Comparison of ENCODE assay signal across 25 cellular contexts in genomic region chr1:245752551-245752950, GRCh38.
"Had no signal": no experiment of that assay in that cellular context is flagged by ENCODE, and none has a peak within 500 bp of the region (broad histone marks: within the 10 kb centered on the region; RNA-seq: fewer than 3 reads in every experiment).

No MANE protein-coding gene starts in this region.

- H3K4me3 Mint-ChIP-seq: activated CD4-positive, alpha-beta memory T cell treated with anti-CD3 and anti-CD28 coated beads, Interleukin-2, amount 10 ng/mL, durations not matched to agents 7 days and 5 days; activated naive CD4-positive, alpha-beta T cell treated with anti-CD3 and anti-CD28 coated beads for 36 hours; activated naive CD8-positive, alpha-beta T cell treated with anti-CD3 and anti-CD28 coated beads, Interleukin-2, amount 10 ng/mL, durations not matched to agents 7 days and 5 days; activated T-cell treated with anti-CD3 and anti-CD28 coated beads, Interleukin-2, amount 50 U/mL, for 72 hours; natural killer cell treated with Interleukin-12 subunit alpha and Interleukin-12 subunit beta and Interleukin-15 and Interleukin-18, amount 100 ng/mL, for 72 hours; T-helper 1 cell treated with Interleukin-12 subunit alpha and Interleukin-12 subunit beta and Interleukin-4 antibody, amounts not matched to agents 30 μg/mL and 1 μg/mL, for 36 hours had no signal

- H3K4me1 ChIP-seq: sigmoid colon, tibial artery had no signal

- H3K27me3 Mint-ChIP-seq: activated CD4-positive, alpha-beta memory T cell treated with anti-CD3 and anti-CD28 coated beads, Interleukin-2, amount 10 ng/mL, durations not matched to agents 7 days and 5 days; activated naive CD8-positive, alpha-beta T cell treated with anti-CD3 and anti-CD28 coated beads, Interleukin-2, amount 10 ng/mL, durations not matched to agents 7 days and 5 days; natural killer cell treated with Interleukin-12 subunit alpha and Interleukin-12 subunit beta and Interleukin-15 and Interleukin-18, amount 100 ng/mL, for 72 hours had no signal

- H3K9me3 Mint-ChIP-seq: activated CD4-positive, alpha-beta memory T cell treated with anti-CD3 and anti-CD28 coated beads, Interleukin-2, amount 10 ng/mL, durations not matched to agents 7 days and 5 days had no signal

- H3K27ac ChIP-seq: sigmoid colon, tibial artery had no signal

- H3K27ac Mint-ChIP-seq: activated CD4-positive, alpha-beta memory T cell treated with anti-CD3 and anti-CD28 coated beads, Interleukin-2, amount 10 ng/mL, durations not matched to agents 7 days and 5 days; activated naive CD4-positive, alpha-beta T cell treated with anti-CD3 and anti-CD28 coated beads for 36 hours; activated naive CD8-positive, alpha-beta T cell treated with anti-CD3 and anti-CD28 coated beads, Interleukin-2, amount 10 ng/mL, durations not matched to agents 7 days and 5 days; activated T-cell treated with anti-CD3 and anti-CD28 coated beads, Interleukin-2, amount 50 U/mL, for 72 hours; natural killer cell treated with Interleukin-12 subunit alpha and Interleukin-12 subunit beta and Interleukin-15 and Interleukin-18, amount 100 ng/mL, for 72 hours; T-helper 1 cell treated with Interleukin-12 subunit alpha and Interleukin-12 subunit beta and Interleukin-4 antibody, amounts not matched to agents 30 μg/mL and 1 μg/mL, for 36 hours had no signal

- H3K36me3 ChIP-seq: sigmoid colon had no signal

- H3K27me3 ChIP-seq: left lung, sigmoid colon, tibial artery had no signal

- DNase-seq: activated CD4-positive, alpha-beta memory T cell treated with anti-CD3 and anti-CD28 coated beads, Interleukin-2, amount 10 ng/mL, durations not matched to agents 7 days and 5 days; activated CD4-positive, alpha-beta T cell treated with anti-CD3 and anti-CD28 coated beads for 48 hours; activated CD4-positive, CD25-positive, alpha-beta regulatory T cell; activated effector memory CD4-positive, alpha-beta T cell treated with Interleukin-2 at 50 U/mL for 16 hours; activated naive CD4-positive, alpha-beta T cell treated with anti-CD3 and anti-CD28 coated beads for 36 hours; activated naive CD8-positive, alpha-beta T cell treated with anti-CD3 and anti-CD28 coated beads, Interleukin-2, amount 10 ng/mL, durations not matched to agents 7 days and 5 days; activated T-cell treated with anti-CD3 and anti-CD28 coated beads, Interleukin-2, amount 50 U/mL, for 72 hours; amygdala; cortex of kidney; erythroblast; foreskin melanocyte; hippocampal formation; kidney glomerular epithelial cell; left lung; midbrain; sigmoid colon; stimulated activated CD4-positive, alpha-beta T cell treated with anti-CD3 and anti-CD28 coated beads, Interleukin-2, amount 100 ng/mL, for 48 hours; stimulated activated naive CD8-positive, alpha-beta T cell treated with anti-CD3 and anti-CD28 coated beads, Interleukin-15, Interleukin-2, amounts not matched to agents 100 U/mL and 50 U/mL, for 24 hours; T1000; tibial artery had no signal

- FAIRE-seq: endometrium, urothelium cell line had no signal

- H3K4me1 Mint-ChIP-seq: activated CD4-positive, alpha-beta memory T cell treated with anti-CD3 and anti-CD28 coated beads, Interleukin-2, amount 10 ng/mL, durations not matched to agents 7 days and 5 days; activated naive CD8-positive, alpha-beta T cell treated with anti-CD3 and anti-CD28 coated beads, Interleukin-2, amount 10 ng/mL, durations not matched to agents 7 days and 5 days had no signal

- H3K4me3 ChIP-seq: left lung, lung, sigmoid colon, tibial artery had no signal

- ATAC-seq: activated T-cell treated with anti-CD3 and anti-CD28 coated beads, Interleukin-2, amount 50 U/mL, for 72 hours; left lung; natural killer cell treated with Interleukin-12 subunit alpha and Interleukin-12 subunit beta and Interleukin-15 and Interleukin-18, amount 100 ng/mL, for 72 hours; stimulated activated naive CD8-positive, alpha-beta T cell treated with anti-CD3 and anti-CD28 coated beads, Interleukin-15, Interleukin-2, amounts not matched to agents 100 U/mL and 50 U/mL, for 24 hours had no signal
